27 cellular contexts compared by ENCODE assay signal in the genomic region with DNA sequence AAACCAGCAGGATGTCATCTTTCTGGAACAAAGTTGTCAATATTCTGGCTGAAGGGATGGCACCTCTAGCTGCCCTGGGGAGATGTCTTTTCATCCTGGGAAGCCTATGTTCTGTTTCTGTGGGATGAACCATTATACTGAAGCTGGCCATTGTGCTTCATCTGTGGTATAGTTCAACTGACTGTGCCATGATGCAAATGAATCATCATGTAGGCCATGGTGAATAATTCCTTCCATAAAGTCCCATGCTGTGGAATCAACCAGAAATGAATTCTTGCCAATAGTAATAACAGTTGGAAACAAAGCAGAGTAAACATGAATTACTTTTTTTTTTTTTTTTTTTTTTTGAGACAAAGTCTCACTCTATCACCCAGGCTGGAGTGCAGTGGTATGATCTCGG.
DNase-seq lines count a peak whose midpoint lies in the region; ATAC-seq and TF ChIP-seq lines count a peak whose summit lies in the region.
"Had no signal": no experiment of that assay in that cellular context is flagged by ENCODE, and none has a peak within 500 bp of the region (broad histone marks: within the 10 kb centered on the region; RNA-seq: fewer than 3 reads in every experiment).

No MANE protein-coding gene starts in this region.

- H3K36me3 ChIP-seq in transverse colon, result no peaks in the 10 kb centered on the region
- H3K36me3 ChIP-seq in prostate gland, result no peaks in the 10 kb centered on the region
- H3K36me3 ChIP-seq: HAP-1, right lobe of liver had no signal

- intact Hi-C loops in transverse colon (cut with DNase I; ENCODE audit: low total_unique reads), result no loop called here
- intact Hi-C loops in prostate gland (cut with DNase I), result no loop called here
- intact Hi-C loops in left cardiac atrium (cut with DNase I), result no loop called here

- no peak for ATAC-seq in stimulated activated naive CD8-positive, alpha-beta T cell treated with anti-CD3 and anti-CD28 coated beads, Interleukin-15, Interleukin-2, amounts not matched to agents 100 U/mL and 50 U/mL, for 24 hours
- no peak for ATAC-seq in left cardiac atrium
- ATAC-seq: activated CD4-positive, CD25-positive, alpha-beta regulatory T cell treated with anti-CD3 and anti-CD28 coated beads, Interleukin-2, amount 50 U/mL, for 24 hours; K562; right lobe of liver had no signal

- TF ChIP-seq EP300 in transverse colon (IDR thresholded peaks at IDR 0.05; ENCODE audit: low read depth), result no peak

- H3K27me3 ChIP-seq in transverse colon (no peaks in the 10 kb centered on the region), prostate gland (replicated peaks; ENCODE audit: insufficient read depth) (no peaks in the 10 kb centered on the region)
- H3K27me3 ChIP-seq: right lobe of liver, testis had no signal

- DNase-seq in HCEC 1CT, result peak; percentile 18
- DNase-seq in astrocyte of the hippocampus (ENCODE audit: low read depth, low spot score), result peak; percentile 13
- peak; percentile 3 for DNase-seq in iPS-NIHi7 (ENCODE audit: extremely low spot score)
- no peak for DNase-seq in transverse colon
- DNase-seq in prostate gland (ENCODE audit: low spot score), result no peak
- no peak for DNase-seq in stimulated activated CD4-positive, alpha-beta T cell treated with anti-CD3 and anti-CD28 coated beads, Interleukin-12 subunit alpha, Interleukin-12 subunit beta, amount 100 ng/mL, for 4 hours
- DNase-seq in stimulated activated naive CD8-positive, alpha-beta T cell treated with anti-CD3 and anti-CD28 coated beads, Interleukin-15, Interleukin-2, amounts not matched to agents 100 U/mL and 50 U/mL, for 24 hours, result no peak
- DNase-seq in left cardiac atrium, result no peak
- DNase-seq: activated CD4-positive, alpha-beta memory T cell treated with anti-CD3 and anti-CD28 coated beads for 36 hours; activated effector memory CD4-positive, alpha-beta T cell treated with Interleukin-2 at 50 U/mL for 16 hours; anterior cingulate cortex; central memory CD4-positive, alpha-beta T cell; DND-41; NCI-H1436; NCI-H2081 treated with DMSO at 0.1 percent for 48 hours; NCI-H345; NCI-H774; right lobe of liver; stimulated activated naive CD4-positive, alpha-beta T cell; testis had no signal

- H3K4me3 ChIP-seq in transverse colon (no peak overlapping the region), prostate gland (no peak overlapping the region)
- H3K4me3 ChIP-seq: GM12878, HAP-1, K562, lung, right lobe of liver, testis had no signal

- TF ChIP-seq POLR2A in transverse colon (IDR thresholded peaks at IDR 0.05) (no peak), prostate gland (IDR thresholded peaks at IDR 0.05) (no peak)

- H3K27ac ChIP-seq in transverse colon, result peak overlapping the region in 3 of 4 donors; percentile 14 to 89 (median 86)
- H3K27ac ChIP-seq in prostate gland, result no peak overlapping the region
- H3K27ac ChIP-seq: parathyroid adenoma, right lobe of liver, testis had no signal

- no peaks in the 10 kb centered on the region for H3K9me3 ChIP-seq in transverse colon
- H3K9me3 ChIP-seq in prostate gland, result no peaks in the 10 kb centered on the region
- H3K9me3 ChIP-seq: HAP-1, right lobe of liver, SK-N-SH, testis had no signal

- TF ChIP-seq CTCF in transverse colon (IDR thresholded peaks at IDR 0.05) (no peak), prostate gland (IDR thresholded peaks at IDR 0.05) (no peak)

- H3K4me1 ChIP-seq in transverse colon (peaks cover 0 to 41% (median 30%) of the 10 kb centered on the region in 4 donors), prostate gland (replicated peaks) (no peaks in the 10 kb centered on the region)
- H3K4me1 ChIP-seq: parathyroid adenoma, right lobe of liver, testis had no signal

- in situ Hi-C loops in transverse colon (cut with MboI; ENCODE audit: low pct_ligation_motif_present in 1 of 4, low pct_unique_long_range_greater_than_20kb in 1 of 4, low sequenced_read_pairs in 3 of 4), result no loop called here

- 50 to 63% methylated on average over 1 of the region's 1 CpG for WGBS in transverse colon (ENCODE audit: low coverage in 1 of 2), 2 donors
- WGBS in prostate gland, result 85% methylated on average over 1 of the region's 1 CpG

Comparison
In these comparisons a context has a peak if more than half of its experiments do, and no peak if none do; other contexts are left out.
1. DNase-seq: peak in HCEC 1CT (single experiment), astrocyte of the hippocampus (single experiment) and iPS-NIHi7 (single experiment); none in transverse colon (single experiment), prostate gland (single experiment), stimulated activated CD4-positive, alpha-beta T cell treated with anti-CD3 and anti-CD28 coated beads, Interleukin-12 subunit alpha, Interleukin-12 subunit beta, amount 100 ng/mL, for 4 hours (single experiment), stimulated activated naive CD8-positive, alpha-beta T cell treated with anti-CD3 and anti-CD28 coated beads, Interleukin-15, Interleukin-2, amounts not matched to agents 100 U/mL and 50 U/mL, for 24 hours (single experiment) and left cardiac atrium (single experiment).
2. H3K27ac ChIP-seq: peak in transverse colon (3 of 4); none in prostate gland (0 of 2).